11 cellular contexts compared by ENCODE assay signal in the genomic region with DNA sequence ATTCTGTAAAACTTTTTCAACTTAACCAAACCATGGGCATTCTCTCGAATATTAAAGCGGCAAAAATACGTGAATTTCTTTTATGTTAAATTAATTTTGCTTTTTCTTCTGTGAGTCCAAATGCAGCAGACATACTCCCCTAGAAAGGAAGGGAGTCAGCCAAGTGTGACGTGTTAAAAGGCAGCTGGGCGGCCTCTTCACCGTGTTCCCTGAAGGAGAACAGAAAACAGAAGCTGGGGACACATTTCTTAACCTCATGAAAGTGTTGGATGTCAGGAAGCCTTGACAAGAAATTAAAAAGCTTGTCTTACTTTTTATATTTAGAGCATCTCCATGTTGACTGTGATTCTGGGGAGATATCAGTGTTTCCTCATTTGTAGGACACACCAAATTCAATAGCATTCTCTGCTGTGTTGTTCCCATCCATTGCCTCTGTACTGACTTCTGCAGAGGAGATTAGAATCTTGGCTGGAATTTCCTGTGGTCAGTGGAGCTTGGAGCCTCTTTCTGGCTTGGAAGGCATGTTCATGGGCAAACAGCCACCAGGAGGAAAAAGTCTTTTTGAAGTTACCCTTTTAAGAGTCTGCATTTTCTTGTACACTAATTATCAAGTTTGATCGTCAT.
DNase-seq lines count a peak whose midpoint lies in the region; ATAC-seq and TF ChIP-seq lines count a peak whose summit lies in the region.
"Had no signal": no experiment of that assay in that cellular context is flagged by ENCODE, and none has a peak within 500 bp of the region (broad histone marks: within the 10 kb centered on the region; RNA-seq: fewer than 3 reads in every experiment).

No MANE protein-coding gene starts in this region.

- intact Hi-C loops in OCI-LY7 (cut with micrococcal nuclease; ENCODE audit: unreplicated experiment) = no loop called here

- POLR2A ChIA-PET in OCI-LY7 (lab: Charles Lee) = no interaction called here

- no peak overlapping the region for H3K27ac ChIP-seq in OCI-LY7 (ENCODE audit: low read depth, low read length, poor library complexity, severe bottlenecking)

- no peaks in the 10 kb centered on the region for H4K20me1 ChIP-seq in OCI-LY7 (ENCODE audit: insufficient read depth, low read length)

- ATAC-seq in GM18505 (IDR thresholded peaks at IDR 0.05; ENCODE audit: unreplicated experiment) (no peak), HG03097 (IDR thresholded peaks at IDR 0.05; ENCODE audit: low FRiP score, unreplicated experiment) (no peak)

- TF ChIP-seq CTCF in OCI-LY7 (conservative IDR thresholded peaks at IDR 0.05; ENCODE audit: low read length) = no peak

- no peaks in the 10 kb centered on the region for H3K9me3 ChIP-seq in OCI-LY7 (ENCODE audit: low read length)

- CTCF ChIA-PET in OCI-LY7 (lab: Charles Lee; ENCODE audit: unreplicated experiment) = no interaction called here

- no peak overlapping the region for H3K4me3 ChIP-seq in OCI-LY7 (ENCODE audit: low read depth, low read length, poor library complexity, severe bottlenecking)

- no peaks in the 10 kb centered on the region for H3K9me2 ChIP-seq in OCI-LY7 (ENCODE audit: insufficient read depth, low read length)

- no peak for TF ChIP-seq POLR2A in GM18505 (IDR thresholded peaks at IDR 0.05; ENCODE audit: borderline replicate concordance, extremely low read depth, insufficient read depth, insufficient read length)

- no TSS peak for BruUV-seq in OCI-LY7 (replicated peaks; lab: Mats Ljungman, UMichigan)

- H2AFZ ChIP-seq in OCI-LY7 (ENCODE audit: low read length) = no peak overlapping the region

- DNase-seq in H4 (ENCODE audit: low spot score) = peak; percentile 66
- DNase-seq in OCI-LY7 (ENCODE audit: low spot score) = peak; percentile 1
- peak; percentile 10 for DNase-seq in glomerular endothelial cell (ENCODE audit: extremely low read depth, low read depth, low spot score)
- DNase-seq in renal cortical epithelial cell (ENCODE audit: low read depth) = peak; percentile 88
- no peak for DNase-seq in NK-92 (lab: John Stamatoyannopoulos, UW; ENCODE audit: unreplicated experiment)
- no peak for DNase-seq in NCI-H1048 (lab: John Stamatoyannopoulos, UW)
- DNase-seq: HCEC 1CT, occipital lobe, SW 1271 had no signal

- no peaks in the 10 kb centered on the region for H3K79me2 ChIP-seq in OCI-LY7 (ENCODE audit: insufficient read depth, low read depth, low read length)

- peaks cover 5% of the 10 kb centered on the region for H3K4me1 ChIP-seq in OCI-LY7 (ENCODE audit: insufficient read depth, low read length, poor library complexity, severe bottlenecking)

- no peak overlapping the region for H3K4me2 ChIP-seq in OCI-LY7 (ENCODE audit: low read length)

- no peaks in the 10 kb centered on the region for H3K36me3 ChIP-seq in OCI-LY7 (ENCODE audit: insufficient read depth, low read length)

Comparison
In these comparisons a context has a peak if more than half of its experiments do, and no peak if none do; other contexts are left out.
1. DNase-seq: peak in H4 (single experiment), OCI-LY7 (single experiment), glomerular endothelial cell (single experiment) and renal cortical epithelial cell (single experiment); none in NK-92 (single experiment) and NCI-H1048 (single experiment).